Comparison of ENCODE assay signal across 1 cellular context in the genomic region with DNA sequence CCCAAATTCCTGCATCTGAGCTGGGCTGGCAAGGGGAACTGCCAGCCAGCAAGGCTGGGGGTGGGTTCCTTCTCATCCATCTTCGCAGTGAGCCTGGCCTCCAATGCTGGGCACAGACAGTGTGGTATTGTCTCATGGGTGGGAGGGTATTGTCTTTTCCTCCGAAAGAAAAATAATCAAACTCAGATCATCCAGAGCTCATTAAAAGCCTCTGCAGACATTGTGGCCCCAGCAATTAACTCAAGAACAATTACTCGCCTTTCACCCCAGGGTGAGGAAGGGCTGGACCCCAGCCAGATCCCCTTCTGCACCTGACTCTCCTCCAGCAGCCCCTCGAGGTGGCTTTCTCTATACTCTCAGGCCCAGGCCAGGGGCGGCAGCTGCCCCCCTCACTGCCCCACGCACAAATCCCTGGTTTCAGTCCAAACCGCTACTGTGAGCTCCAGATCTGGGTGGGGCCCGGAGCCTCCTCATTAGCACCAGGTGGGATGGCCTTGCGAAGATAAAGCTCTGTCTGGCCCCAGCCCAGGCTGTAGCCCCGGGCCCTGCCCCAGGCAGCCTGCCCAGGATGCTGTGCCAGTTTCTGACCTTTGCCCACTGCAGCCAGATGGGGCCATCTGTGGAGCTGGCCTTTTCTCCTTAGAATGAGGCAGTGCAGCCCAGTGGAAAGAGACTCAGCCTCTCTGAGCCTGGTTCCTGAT.
TF ChIP-seq lines count a peak whose summit lies in the region.

No MANE protein-coding gene starts in this region.

TF ChIP-seq in WTC11, 78 proteins besides CTCF, POLR2A, EP300 and RAD21:
- TF ChIP-seq, protein P1, sequence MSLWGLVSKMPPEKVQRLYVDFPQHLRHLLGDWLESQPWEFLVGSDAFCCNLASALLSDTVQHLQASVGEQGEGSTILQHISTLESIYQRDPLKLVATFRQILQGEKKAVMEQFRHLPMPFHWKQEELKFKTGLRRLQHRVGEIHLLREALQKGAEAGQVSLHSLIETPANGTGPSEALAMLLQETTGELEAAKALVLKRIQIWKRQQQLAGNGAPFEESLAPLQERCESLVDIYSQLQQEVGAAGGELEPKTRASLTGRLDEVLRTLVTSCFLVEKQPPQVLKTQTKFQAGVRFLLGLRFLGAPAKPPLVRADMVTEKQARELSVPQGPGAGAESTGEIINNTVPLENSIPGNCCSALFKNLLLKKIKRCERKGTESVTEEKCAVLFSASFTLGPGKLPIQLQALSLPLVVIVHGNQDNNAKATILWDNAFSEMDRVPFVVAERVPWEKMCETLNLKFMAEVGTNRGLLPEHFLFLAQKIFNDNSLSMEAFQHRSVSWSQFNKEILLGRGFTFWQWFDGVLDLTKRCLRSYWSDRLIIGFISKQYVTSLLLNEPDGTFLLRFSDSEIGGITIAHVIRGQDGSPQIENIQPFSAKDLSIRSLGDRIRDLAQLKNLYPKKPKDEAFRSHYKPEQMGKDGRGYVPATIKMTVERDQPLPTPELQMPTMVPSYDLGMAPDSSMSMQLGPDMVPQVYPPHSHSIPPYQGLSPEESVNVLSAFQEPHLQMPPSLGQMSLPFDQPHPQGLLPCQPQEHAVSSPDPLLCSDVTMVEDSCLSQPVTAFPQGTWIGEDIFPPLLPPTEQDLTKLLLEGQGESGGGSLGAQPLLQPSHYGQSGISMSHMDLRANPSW (CRISPR knock-in tag; conservative IDR thresholded peaks at IDR 0.05; ENCODE audit: low read depth): no peak
- TF ChIP-seq ZNF263 (CRISPR knock-in tag; IDR thresholded peaks at IDR 0.05; ENCODE audit: low read depth): no peak
